In the genomic region with DNA sequence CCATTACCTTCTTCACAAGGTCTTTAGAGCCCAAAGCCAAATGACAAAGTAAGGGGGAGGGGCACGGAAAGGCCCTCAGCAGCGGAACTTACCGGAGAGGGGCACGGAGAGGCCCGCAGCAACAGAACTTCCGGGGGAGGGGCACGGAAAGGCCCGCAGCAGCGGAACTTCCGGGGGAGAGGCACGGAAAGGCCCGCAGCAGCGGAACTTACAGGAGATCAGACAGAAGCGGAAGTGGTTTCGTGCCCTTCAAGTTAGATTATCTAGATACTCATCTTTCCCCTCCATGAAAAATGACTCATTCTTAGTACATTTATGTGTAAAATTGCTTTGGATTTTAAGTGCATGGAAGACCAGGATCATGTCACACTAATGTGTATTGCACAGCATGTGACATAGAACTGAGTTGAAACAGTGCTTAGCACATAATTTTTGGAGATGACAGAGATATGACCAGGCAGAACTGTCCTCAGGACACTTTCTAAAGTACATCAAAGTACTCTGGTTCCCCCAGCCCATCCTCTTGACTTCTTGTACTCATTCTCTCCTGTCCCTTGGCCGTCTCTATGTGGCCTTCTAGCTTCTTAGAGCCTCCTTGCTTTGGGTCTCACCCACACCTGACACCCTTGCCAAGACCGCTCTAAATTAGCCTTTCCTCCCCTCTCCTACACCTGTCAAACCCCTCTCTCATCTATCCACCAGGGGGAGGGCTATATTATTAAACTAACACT, we compare ENCODE assay signal across 8 cellular contexts. TPM values are rescaled to one million over a fixed set of nuclear protein-coding genes. Genes with fewer than 3 reads are reported as not detected.
DNase-seq lines count a peak whose midpoint lies in the region; ATAC-seq lines count a peak whose summit lies in the region.

No MANE protein-coding gene starts in this region.

- H3K4me3 ChIP-seq in duodenal mucosa (ENCODE audit: low read depth in 1 of 2, low read length in 2 of 2) (peak overlapping the region; percentile 31 to 40), neuronal stem cell (ENCODE audit: low read length in 2 of 2) (no peak overlapping the region)

- H3K27me3 ChIP-seq in duodenal mucosa (ENCODE audit: control insufficient read depth in 1 of 2, insufficient read depth in 2 of 2, low read length in 2 of 2) (no peaks in the 10 kb centered on the region), neuronal stem cell (ENCODE audit: control insufficient read depth in 3 of 3, insufficient read depth in 3 of 3, low read depth in 1 of 3, low read length in 3 of 3) (peaks cover 0 to 13% (median 0%) of the 10 kb centered on the region in 3 experiments)

- no peaks in the 10 kb centered on the region for H3K4me1 ChIP-seq in duodenal mucosa (ENCODE audit: control insufficient read depth in 1 of 2, insufficient read depth in 2 of 2, low read length in 2 of 2)
- H3K4me1 ChIP-seq in neuronal stem cell (ENCODE audit: control insufficient read depth in 2 of 2, insufficient read depth in 1 of 2, low read depth in 1 of 2, low read length in 2 of 2): no peaks in the 10 kb centered on the region

- no peak overlapping the region for H2BK5ac ChIP-seq in neuronal stem cell (ENCODE audit: low read length)

- no peak overlapping the region for H3K4ac ChIP-seq in neuronal stem cell (ENCODE audit: low read length)

- no peak overlapping the region for H3K23ac ChIP-seq in neuronal stem cell (ENCODE audit: low read depth, low read length, poor library complexity)

- no CpG with 5 or more reads among the region's 17 CpGs for WGBS in neuronal stem cell (ENCODE audit: extremely low coverage in 2 of 2, insufficient read length in 2 of 2, insufficient replicate concordance in 1 of 2), 2 donors

- H3K4me1 Mint-ChIP-seq in IgD-negative memory B cell: peaks cover 13 to 19% (median 16%) of the 10 kb centered on the region in 3 donors

- no peaks in the 10 kb centered on the region for H3K36me3 Mint-ChIP-seq in IgD-negative memory B cell

- H3K27me3 Mint-ChIP-seq in IgD-negative memory B cell: peaks cover 14% of the 10 kb centered on the region

- H3K9me3 ChIP-seq in duodenal mucosa (ENCODE audit: control insufficient read depth in 1 of 2, low read length in 2 of 2) (no peaks in the 10 kb centered on the region), neuronal stem cell (replicated peaks in 1 of 2; ENCODE audit: control insufficient read depth in 2 of 2, insufficient read depth in 1 of 2, low read depth in 1 of 2, low read length in 2 of 2) (peaks cover 0 to 16% of the 10 kb centered on the region in 2 donors)

- peak overlapping the region in 2 of 3 donors; percentile 19 to 76 for H3K27ac Mint-ChIP-seq in IgD-negative memory B cell

- H3K9ac ChIP-seq in duodenal mucosa (ENCODE audit: low read depth in 1 of 2, low read length in 2 of 2) (no peak overlapping the region), neuronal stem cell (ENCODE audit: low read depth, low read length, poor library complexity) (no peak overlapping the region)

- H4K91ac ChIP-seq in neuronal stem cell (ENCODE audit: low read depth, low read length, poor library complexity): no peak overlapping the region

- H3K9me3 Mint-ChIP-seq in IgD-negative memory B cell: peaks cover 2 to 18% (median 6%) of the 10 kb centered on the region in 3 donors

- H4K8ac ChIP-seq in neuronal stem cell (ENCODE audit: low read depth, low read length): no peak overlapping the region

- peak; percentile 77 for DNase-seq in GDM1 (lab: John Stamatoyannopoulos, UW)
- DNase-seq in activated CD4-positive, CD25-positive, alpha-beta regulatory T cell (lab: John Stamatoyannopoulos, UW): peak; percentile 41 to 68 (median 61)
- DNase-seq in stimulated activated CD4-positive, alpha-beta T cell treated with anti-CD3 and anti-CD28 coated beads, Interleukin-15, amount 100 ng/mL, for 1 hour (ENCODE audit: low read depth in 1 of 2, low spot score in 1 of 2): peak; percentile 52 to 58
- DNase-seq in neuronal stem cell (ENCODE audit: low spot score): no peak
- no peak for DNase-seq in NCI-H1105 (lab: John Stamatoyannopoulos, UW)

- no peak overlapping the region for H2BK15ac ChIP-seq in neuronal stem cell (ENCODE audit: low read length)

- peaks cover 1% of the 10 kb centered on the region for H3K79me1 ChIP-seq in neuronal stem cell (ENCODE audit: low read depth, low read length)

- no peak overlapping the region for H3K14ac ChIP-seq in neuronal stem cell (ENCODE audit: low read length)

- H3K36me3 ChIP-seq in duodenal mucosa (ENCODE audit: control insufficient read depth in 1 of 2, insufficient read depth in 2 of 2, low read length in 2 of 2) (no peaks in the 10 kb centered on the region), neuronal stem cell (replicated peaks in 1 of 2; ENCODE audit: control insufficient read depth in 2 of 2, insufficient read depth in 2 of 2, low read length in 2 of 2) (no peaks in the 10 kb centered on the region)

- no peak overlapping the region for H2AK5ac ChIP-seq in neuronal stem cell (ENCODE audit: low read depth, low read length)

- no peak overlapping the region for H2BK120ac ChIP-seq in neuronal stem cell (ENCODE audit: low read depth, low read length)

- no peak overlapping the region for H2AFZ ChIP-seq in neuronal stem cell (ENCODE audit: low read length)

- no peak overlapping the region for H3K4me2 ChIP-seq in neuronal stem cell (ENCODE audit: insufficient read depth, low read length, poor library complexity, severe bottlenecking)

- H3K4me3 Mint-ChIP-seq in IgD-negative memory B cell: peak overlapping the region; percentile 76 to 94 (median 81)

- ATAC-seq in GM21515 (IDR thresholded peaks at IDR 0.05; ENCODE audit: unreplicated experiment): peak; percentile 80

- H3K27ac ChIP-seq in duodenal mucosa (ENCODE audit: low read depth, low read length): no peak overlapping the region
- H3K27ac ChIP-seq in neuronal stem cell (replicated peaks; ENCODE audit: low read length): no peak overlapping the region

- H2BK12ac ChIP-seq in neuronal stem cell (ENCODE audit: low read length): no peak overlapping the region

- H3K18ac ChIP-seq in neuronal stem cell (ENCODE audit: low read length): no peak overlapping the region

RNA-seq across cellular contexts. Expression of gene TPTE2, which starts 25.7 kb away (rescaled TPM):
- not detected for polyA plus RNA-seq in IgD-negative memory B cell
- 0.15 TPM for polyA plus RNA-seq in neuronal stem cell (2013, experiment 1 of 2)
- 0.11 TPM for polyA plus RNA-seq in neuronal stem cell (2013, experiment 2 of 2)

RNA-seq across cellular contexts. Expression of gene MPHOSPH8, which starts 46.4 kb away (rescaled TPM):
- polyA plus RNA-seq in IgD-negative memory B cell: 19.8 TPM
- polyA plus RNA-seq in neuronal stem cell (2013, experiment 1 of 2): 22.1 TPM
- 22.6 TPM for polyA plus RNA-seq in neuronal stem cell (2013, experiment 2 of 2)

Comparison
In these comparisons a context has a peak if more than half of its experiments do, and no peak if none do; other contexts are left out.
1. DNase-seq: peak in GDM1 (single experiment), activated CD4-positive, CD25-positive, alpha-beta regulatory T cell (4 of 4) and stimulated activated CD4-positive, alpha-beta T cell treated with anti-CD3 and anti-CD28 coated beads, Interleukin-15, amount 100 ng/mL, for 1 hour (2 of 2); none in neuronal stem cell (single experiment) and NCI-H1105 (single experiment).
2. H3K4me3 ChIP-seq: peak in duodenal mucosa (2 of 2); none in neuronal stem cell (0 of 2).